ENCODE assay signal across 8 cellular contexts in genomic region chr1:161044535-161044907, GRCh38. TPM values are rescaled to one million over a fixed set of nuclear protein-coding genes. Genes with fewer than 3 reads are reported as not detected.
DNase-seq lines count a peak whose midpoint lies in the region; ATAC-seq and TF ChIP-seq lines count a peak whose summit lies in the region.

No MANE protein-coding gene starts in this region.

- H3K9ac ChIP-seq in iPS-15b (ENCODE audit: low read depth, low read length) = no peak overlapping the region

- TF ChIP-seq CTCF in GM13976 (IDR thresholded peaks at IDR 0.05; ENCODE audit: borderline replicate concordance, control extremely low read depth, extremely low read depth, insufficient read depth, missing control alignments) = no peak

- H3K4me3 Mint-ChIP-seq in activated T-helper 1 cell treated with anti-CD3 and anti-CD28 coated beads, Interleukin-12 subunit alpha, Interleukin-12 subunit beta, Interleukin-2, Interleukin-4 antibody, amounts not matched to agents 30 ng/mL and 10 ng/mL and 1 ng/mL, durations not matched to agents 14 hours and 24 hours and 36 hours = peak overlapping the region; percentile 94
- peak overlapping the region; percentile 91 to 97 for H3K4me3 Mint-ChIP-seq in stimulated activated naive B cell treated with anti-CD40 and anti-IgM and Interleukin-4, amounts not matched to agents 10 μg/mL and 1 μg/mL and 100 μg/mL, for 72 hours

- in situ Hi-C loops in GM13976 (cut with MboI; ENCODE audit: low sequenced_read_pairs, unreplicated experiment) = no loop called here

- peaks cover 55% of the 10 kb centered on the region for H3K4me1 Mint-ChIP-seq in activated T-helper 1 cell treated with anti-CD3 and anti-CD28 coated beads, Interleukin-12 subunit alpha, Interleukin-12 subunit beta, Interleukin-2, Interleukin-4 antibody, amounts not matched to agents 30 ng/mL and 10 ng/mL and 1 ng/mL, durations not matched to agents 14 hours and 24 hours and 36 hours (ENCODE audit: low read depth)
- H3K4me1 Mint-ChIP-seq in stimulated activated naive B cell treated with anti-CD40 and anti-IgM and Interleukin-4, amounts not matched to agents 10 μg/mL and 1 μg/mL and 100 μg/mL, for 72 hours = peaks cover 47 to 67% of the 10 kb centered on the region in 2 donors

- peaks cover 3% of the 10 kb centered on the region for H3K27me3 ChIP-seq in iPS-15b (ENCODE audit: control insufficient read depth, insufficient read depth, low read length)

- no peaks in the 10 kb centered on the region for H3K27me3 Mint-ChIP-seq in activated T-helper 1 cell treated with anti-CD3 and anti-CD28 coated beads, Interleukin-12 subunit alpha, Interleukin-12 subunit beta, Interleukin-2, Interleukin-4 antibody, amounts not matched to agents 30 ng/mL and 10 ng/mL and 1 ng/mL, durations not matched to agents 14 hours and 24 hours and 36 hours (ENCODE audit: insufficient read depth)
- no peaks in the 10 kb centered on the region for H3K27me3 Mint-ChIP-seq in stimulated activated naive B cell treated with anti-CD40 and anti-IgM and Interleukin-4, amounts not matched to agents 10 μg/mL and 1 μg/mL and 100 μg/mL, for 72 hours

- H3K36me3 ChIP-seq in iPS-15b (ENCODE audit: control insufficient read depth, insufficient read depth, low read length) = peaks cover 30% of the 10 kb centered on the region

- H3K4me1 ChIP-seq in iPS-15b (ENCODE audit: control insufficient read depth, insufficient read depth, low read length) = no peaks in the 10 kb centered on the region

- ATAC-seq in stimulated activated naive B cell treated with anti-CD40 and anti-IgM and Interleukin-4, amounts not matched to agents 10 μg/mL and 1 μg/mL and 100 μg/mL, for 72 hours (replicated peaks) = peak in 1 of 2 donors; percentile 8
- ATAC-seq in HG02759 (IDR thresholded peaks at IDR 0.05; ENCODE audit: unreplicated experiment) = no peak

- peak overlapping the region; percentile 97 for H3K27ac Mint-ChIP-seq in activated T-helper 1 cell treated with anti-CD3 and anti-CD28 coated beads, Interleukin-12 subunit alpha, Interleukin-12 subunit beta, Interleukin-2, Interleukin-4 antibody, amounts not matched to agents 30 ng/mL and 10 ng/mL and 1 ng/mL, durations not matched to agents 14 hours and 24 hours and 36 hours
- peak overlapping the region; percentile 100 for H3K27ac Mint-ChIP-seq in stimulated activated naive B cell treated with anti-CD40 and anti-IgM and Interleukin-4, amounts not matched to agents 10 μg/mL and 1 μg/mL and 100 μg/mL, for 72 hours

- peaks cover 47% of the 10 kb centered on the region for H3K36me3 Mint-ChIP-seq in activated T-helper 1 cell treated with anti-CD3 and anti-CD28 coated beads, Interleukin-12 subunit alpha, Interleukin-12 subunit beta, Interleukin-2, Interleukin-4 antibody, amounts not matched to agents 30 ng/mL and 10 ng/mL and 1 ng/mL, durations not matched to agents 14 hours and 24 hours and 36 hours (ENCODE audit: low read depth)
- H3K36me3 Mint-ChIP-seq in stimulated activated naive B cell treated with anti-CD40 and anti-IgM and Interleukin-4, amounts not matched to agents 10 μg/mL and 1 μg/mL and 100 μg/mL, for 72 hours = peaks cover 28 to 68% of the 10 kb centered on the region in 2 donors

- peaks cover 4% of the 10 kb centered on the region for H3K9me3 Mint-ChIP-seq in activated T-helper 1 cell treated with anti-CD3 and anti-CD28 coated beads, Interleukin-12 subunit alpha, Interleukin-12 subunit beta, Interleukin-2, Interleukin-4 antibody, amounts not matched to agents 30 ng/mL and 10 ng/mL and 1 ng/mL, durations not matched to agents 14 hours and 24 hours and 36 hours
- no peaks in the 10 kb centered on the region for H3K9me3 Mint-ChIP-seq in stimulated activated naive B cell treated with anti-CD40 and anti-IgM and Interleukin-4, amounts not matched to agents 10 μg/mL and 1 μg/mL and 100 μg/mL, for 72 hours

- no peaks in the 10 kb centered on the region for H3K9me3 ChIP-seq in iPS-15b (ENCODE audit: control insufficient read depth, insufficient read depth, low read length)

- intact Hi-C loops in activated T-helper 1 cell treated with anti-CD3 and anti-CD28 coated beads, Interleukin-12 subunit alpha, Interleukin-12 subunit beta, Interleukin-2, Interleukin-4 antibody, amounts not matched to agents 30 ng/mL and 10 ng/mL and 1 ng/mL, durations not matched to agents 14 hours and 24 hours and 36 hours (cut with micrococcal nuclease) = loop anchor here (2.0 to 10.0 kb wide), 2 partner anchors 114 to 1120 kb away; partner anchors contain the start of genes TAGLN2 and USP21

- peak; percentile 31 for DNase-seq in DMS53 (lab: John Stamatoyannopoulos, UW)
- no peak for DNase-seq in DMS53 treated with DMSO at 0.1 percent for 48 hours (lab: John Stamatoyannopoulos, UW; ENCODE audit: unreplicated experiment)
- no peak for DNase-seq in activated T-helper 1 cell treated with anti-CD3 and anti-CD28 coated beads, Interleukin-12 subunit alpha, Interleukin-12 subunit beta, Interleukin-2, Interleukin-4 antibody, amounts not matched to agents 30 ng/mL and 10 ng/mL and 1 ng/mL, durations not matched to agents 14 hours and 24 hours and 36 hours (ENCODE audit: low spot score)
- DNase-seq in stimulated activated naive B cell treated with anti-CD40 and anti-IgM and Interleukin-4, amounts not matched to agents 10 μg/mL and 1 μg/mL and 100 μg/mL, for 72 hours = no peak
- DNase-seq in GM13976 (ENCODE audit: low spot score) = no peak
- DNase-seq in SKM-1 (lab: John Stamatoyannopoulos, UW; ENCODE audit: unreplicated experiment) = no peak

- H3K4me3 ChIP-seq in iPS-15b (ENCODE audit: low read depth, low read length) = peak overlapping the region; percentile 66

RNA-seq across cellular contexts. Expression of gene USF1, which starts 1.3 kb away (rescaled TPM):
- total RNA-seq in activated T-helper 1 cell treated with anti-CD3 and anti-CD28 coated beads, Interleukin-12 subunit alpha, Interleukin-12 subunit beta, Interleukin-2, Interleukin-4 antibody, amounts not matched to agents 30 ng/mL and 10 ng/mL and 1 ng/mL, durations not matched to agents 14 hours and 24 hours and 36 hours = 50.6 and 51.5 TPM in 2 replicates

RNA-seq across cellular contexts. Expression of gene TSTD1, which starts 5.8 kb away (rescaled TPM):
- total RNA-seq in activated T-helper 1 cell treated with anti-CD3 and anti-CD28 coated beads, Interleukin-12 subunit alpha, Interleukin-12 subunit beta, Interleukin-2, Interleukin-4 antibody, amounts not matched to agents 30 ng/mL and 10 ng/mL and 1 ng/mL, durations not matched to agents 14 hours and 24 hours and 36 hours = 40.5 and 43.3 TPM in 2 replicates

RNA-seq across cellular contexts. Expression of gene F11R, which starts 23.6 kb away (rescaled TPM):
- 11.9 and 13.5 TPM in 2 replicates for total RNA-seq in activated T-helper 1 cell treated with anti-CD3 and anti-CD28 coated beads, Interleukin-12 subunit alpha, Interleukin-12 subunit beta, Interleukin-2, Interleukin-4 antibody, amounts not matched to agents 30 ng/mL and 10 ng/mL and 1 ng/mL, durations not matched to agents 14 hours and 24 hours and 36 hours

RNA-seq across cellular contexts. Expression of gene ARHGAP30, which starts 25.2 kb away (rescaled TPM):
- 149 and 151 TPM in 2 replicates for total RNA-seq in activated T-helper 1 cell treated with anti-CD3 and anti-CD28 coated beads, Interleukin-12 subunit alpha, Interleukin-12 subunit beta, Interleukin-2, Interleukin-4 antibody, amounts not matched to agents 30 ng/mL and 10 ng/mL and 1 ng/mL, durations not matched to agents 14 hours and 24 hours and 36 hours

RNA-seq across cellular contexts. Expression of gene NECTIN4, which starts 44.8 kb away (rescaled TPM):
- not detected in 2 replicates for total RNA-seq in activated T-helper 1 cell treated with anti-CD3 and anti-CD28 coated beads, Interleukin-12 subunit alpha, Interleukin-12 subunit beta, Interleukin-2, Interleukin-4 antibody, amounts not matched to agents 30 ng/mL and 10 ng/mL and 1 ng/mL, durations not matched to agents 14 hours and 24 hours and 36 hours
